In genomic region chr3:152245498-152246175, GRCh38 we compare ENCODE assay signal across 13 cellular contexts. TPM values are rescaled to one million over a fixed set of nuclear protein-coding genes. Genes with fewer than 3 reads are reported as not detected.
A peak's percentile ranks its signal among the peaks of the same experiment; 100 is the strongest.
DNase-seq lines count a peak whose midpoint lies in the region; ATAC-seq and TF ChIP-seq lines count a peak whose summit lies in the region.
"Had no signal": no experiment of that assay in that cellular context is flagged by ENCODE, and none has a peak within 500 bp of the region (broad histone marks: within the 10 kb centered on the region; RNA-seq: fewer than 3 reads in every experiment).

No MANE protein-coding gene starts in this region.

- no TSS peak for BruUV-seq in PC-9 (replicated peaks; lab: Mats Ljungman, UMichigan)

- H3K79me2 ChIP-seq in PC-9 (ENCODE audit: low read depth): no peaks in the 10 kb centered on the region

- peaks cover 39% of the 10 kb centered on the region for H3K4me1 ChIP-seq in CD8-positive, alpha-beta memory T cell (ENCODE audit: insufficient read depth, low read length)
- peaks cover 17% of the 10 kb centered on the region for H3K4me1 ChIP-seq in PC-9 (replicated peaks; ENCODE audit: insufficient read depth)

- H3K36me3 Mint-ChIP-seq in CD8-positive, alpha-beta memory T cell: peaks cover 0 to 19% (median 7%) of the 10 kb centered on the region in 3 donors
- H3K36me3 Mint-ChIP-seq in IgD-negative memory B cell (no peaks in the 10 kb centered on the region), nephron progenitor cell (ENCODE audit: low read depth) (no peaks in the 10 kb centered on the region)
- H3K36me3 Mint-ChIP-seq in activated CD8-positive, alpha-beta T cell treated with anti-CD3 and anti-CD28 coated beads for 36 hours (ENCODE audit: low read depth): peaks cover 9% of the 10 kb centered on the region
- no peaks in the 10 kb centered on the region for H3K36me3 Mint-ChIP-seq in naive thymus-derived CD8-positive, alpha-beta T cell

- H3K36me3 ChIP-seq in CD8-positive, alpha-beta memory T cell (ENCODE audit: insufficient read depth, low read length): no peaks in the 10 kb centered on the region
- no peaks in the 10 kb centered on the region for H3K36me3 ChIP-seq in PC-9 (ENCODE audit: low read depth)
- H3K36me3 ChIP-seq: sigmoid colon had no signal

- no peaks in the 10 kb centered on the region; the same call in 1 of the 2 replicates for H3K9me2 ChIP-seq in PC-9 (ENCODE audit: insufficient read depth)

- POLR2A ChIA-PET in CD8-positive, alpha-beta memory T cell (lab: Charles Lee): interaction anchor here (0.7 to 5.6 kb wide), 5 partner anchors 9 to 72 kb away, joined by 3 to 64 read pairs (median 7); partner anchors contain the start of gene MBNL1
- POLR2A ChIA-PET in activated CD8-positive, alpha-beta T cell treated with anti-CD3 and anti-CD28 coated beads for 36 hours (lab: Charles Lee): interaction anchor here (0.6 to 6.8 kb wide), 8 partner anchors 10 to 79 kb away, joined by 3 to 159 read pairs (median 4); partner anchors contain the start of gene MBNL1
- POLR2A ChIA-PET in naive thymus-derived CD8-positive, alpha-beta T cell (lab: Charles Lee): interaction anchor here (0.8 to 8.9 kb wide), 8 partner anchors 10 to 52 kb away, joined by 3 to 141 read pairs (median 6); partner anchors contain the start of gene MBNL1
- POLR2A ChIA-PET in PC-9 (lab: Charles Lee; ENCODE audit: unreplicated experiment): interaction anchor here (0.7 kb wide), 1 partner anchor 123 kb away, joined by 4 read pairs; no protein-coding TSS in a partner anchor

- peak overlapping the region; percentile 58 to 91 (median 86) for H3K27ac Mint-ChIP-seq in CD8-positive, alpha-beta memory T cell
- H3K27ac Mint-ChIP-seq in IgD-negative memory B cell (peak overlapping the region; percentile 29 to 86 (median 67)), nephron progenitor cell (no peak overlapping the region)
- peak overlapping the region; percentile 97 for H3K27ac Mint-ChIP-seq in activated CD8-positive, alpha-beta T cell treated with anti-CD3 and anti-CD28 coated beads for 36 hours
- peak overlapping the region; percentile 59 to 97 (median 92) for H3K27ac Mint-ChIP-seq in naive thymus-derived CD8-positive, alpha-beta T cell

- no peaks in the 10 kb centered on the region for H4K20me1 ChIP-seq in PC-9 (ENCODE audit: insufficient read depth)

- H3K27me3 ChIP-seq in CD8-positive, alpha-beta memory T cell (ENCODE audit: insufficient read depth, low read length, poor library complexity, severe bottlenecking): no peaks in the 10 kb centered on the region
- no peaks in the 10 kb centered on the region for H3K27me3 ChIP-seq in PC-9 (ENCODE audit: insufficient read depth, low read depth)
- H3K27me3 ChIP-seq: sigmoid colon had no signal

- H3K9me3 Mint-ChIP-seq in CD8-positive, alpha-beta memory T cell: no peaks in the 10 kb centered on the region
- H3K9me3 Mint-ChIP-seq in IgD-negative memory B cell: no peaks in the 10 kb centered on the region
- H3K9me3 Mint-ChIP-seq in activated CD8-positive, alpha-beta T cell treated with anti-CD3 and anti-CD28 coated beads for 36 hours: peaks cover 2% of the 10 kb centered on the region
- H3K9me3 Mint-ChIP-seq in naive thymus-derived CD8-positive, alpha-beta T cell: no peaks in the 10 kb centered on the region
- H3K9me3 Mint-ChIP-seq in nephron progenitor cell: no peaks in the 10 kb centered on the region

- H3K27me3 Mint-ChIP-seq in CD8-positive, alpha-beta memory T cell: no peaks in the 10 kb centered on the region
- H3K27me3 Mint-ChIP-seq in IgD-negative memory B cell (no peaks in the 10 kb centered on the region), nephron progenitor cell (ENCODE audit: low read depth, poor library complexity) (peaks cover 3% of the 10 kb centered on the region)
- H3K27me3 Mint-ChIP-seq in activated CD8-positive, alpha-beta T cell treated with anti-CD3 and anti-CD28 coated beads for 36 hours: no peaks in the 10 kb centered on the region
- no peaks in the 10 kb centered on the region for H3K27me3 Mint-ChIP-seq in naive thymus-derived CD8-positive, alpha-beta T cell

- peaks cover 14% of the 10 kb centered on the region for H3F3A ChIP-seq in PC-9 (ENCODE audit: insufficient read depth, low read depth)

- H3K4me2 ChIP-seq in PC-9: no peak overlapping the region

- H3K4me3 ChIP-seq in CD8-positive, alpha-beta memory T cell (ENCODE audit: low read length): peak overlapping the region; percentile 57
- H3K4me3 ChIP-seq in PC-9: no peak overlapping the region
- H3K4me3 ChIP-seq: mucosa of descending colon, sigmoid colon had no signal

- ATAC-seq in activated CD8-positive, alpha-beta T cell treated with anti-CD3 and anti-CD28 coated beads for 36 hours: peak; percentile 29
- peak; percentile 41 to 47 for ATAC-seq in naive thymus-derived CD8-positive, alpha-beta T cell
- no peak for ATAC-seq in GM21576 (IDR thresholded peaks at IDR 0.05; ENCODE audit: unreplicated experiment)
- no peak for ATAC-seq in HG03457 (IDR thresholded peaks at IDR 0.05; ENCODE audit: unreplicated experiment)
- ATAC-seq: mucosa of descending colon had no signal

- H2AFZ ChIP-seq in PC-9: no peak overlapping the region; the same call in 1 of the 2 replicates

- CTCF ChIA-PET in CD8-positive, alpha-beta memory T cell (lab: Charles Lee): interaction anchor here (1.0 to 2.0 kb wide), 3 partner anchors 8 to 62 kb away, joined by 4 to 9 read pairs (median 4); no protein-coding TSS in a partner anchor
- CTCF ChIA-PET in activated CD8-positive, alpha-beta T cell treated with anti-CD3 and anti-CD28 coated beads for 36 hours (lab: Charles Lee): interaction anchor here (1.2 to 5.5 kb wide), 7 partner anchors 9 to 61 kb away, joined by 3 to 38 read pairs (median 13); partner anchors contain the start of gene MBNL1
- CTCF ChIA-PET in PC-9 (lab: Charles Lee): no interaction called here

- intact Hi-C loops in activated CD8-positive, alpha-beta T cell treated with anti-CD3 and anti-CD28 coated beads for 36 hours (cut with micrococcal nuclease): loop anchor here (2.0 kb wide), 1 partner anchor 23 kb away; the partner anchor contains the start of gene MBNL1
- intact Hi-C loops in PC-9 (cut with micrococcal nuclease; ENCODE audit: unreplicated experiment): no loop called here

- peak overlapping the region; percentile 87 to 97 (median 92) for H3K4me3 Mint-ChIP-seq in CD8-positive, alpha-beta memory T cell
- H3K4me3 Mint-ChIP-seq in IgD-negative memory B cell (peak overlapping the region; percentile 78 to 93 (median 84)), nephron progenitor cell (no peak overlapping the region)
- H3K4me3 Mint-ChIP-seq in activated CD8-positive, alpha-beta T cell treated with anti-CD3 and anti-CD28 coated beads for 36 hours: peak overlapping the region; percentile 78
- peak overlapping the region; percentile 81 to 97 (median 90) for H3K4me3 Mint-ChIP-seq in naive thymus-derived CD8-positive, alpha-beta T cell

- no peak for TF ChIP-seq CTCF in activated CD8-positive, alpha-beta T cell treated with anti-CD3 and anti-CD28 coated beads for 36 hours (IDR thresholded peaks at IDR 0.05)
- TF ChIP-seq CTCF in nephron progenitor cell (IDR thresholded peaks at IDR 0.05): no peak
- TF ChIP-seq CTCF in PC-9 (conservative IDR thresholded peaks at IDR 0.05): no peak

- H3K27ac ChIP-seq in CD8-positive, alpha-beta memory T cell (ENCODE audit: low read depth, low read length): peak overlapping the region; percentile 86
- H3K27ac ChIP-seq in PC-9: no peak overlapping the region

- no peaks in the 10 kb centered on the region for H3K9me3 ChIP-seq in CD8-positive, alpha-beta memory T cell (ENCODE audit: low read length)
- H3K9me3 ChIP-seq in PC-9 (ENCODE audit: insufficient read depth, low read depth): no peaks in the 10 kb centered on the region
- H3K9me3 ChIP-seq: mucosa of descending colon, sigmoid colon had no signal

- no peak for DNase-seq in CD8-positive, alpha-beta memory T cell
- DNase-seq in activated CD8-positive, alpha-beta T cell treated with anti-CD3 and anti-CD28 coated beads for 36 hours: peak; percentile 51
- DNase-seq in naive thymus-derived CD8-positive, alpha-beta T cell: no peak
- DNase-seq in nephron progenitor cell (no peak), PC-9 (no peak)
- DNase-seq: activated CD8-positive, alpha-beta memory T cell treated with anti-CD3 and anti-CD28 coated beads, Interleukin-2, amount 50 U/mL, for 48 hours; mucosa of descending colon; NCI-H1092 treated with DMSO at 0.1 percent for 48 hours; NCI-H748 treated with DMSO at 0.1 percent for 48 hours; sigmoid colon had no signal

- H3K4me1 Mint-ChIP-seq in CD8-positive, alpha-beta memory T cell: peaks cover 36 to 49% (median 45%) of the 10 kb centered on the region in 3 donors
- peaks cover 27 to 45% (median 33%) of the 10 kb centered on the region in 3 donors for H3K4me1 Mint-ChIP-seq in IgD-negative memory B cell
- peaks cover 34% of the 10 kb centered on the region for H3K4me1 Mint-ChIP-seq in activated CD8-positive, alpha-beta T cell treated with anti-CD3 and anti-CD28 coated beads for 36 hours (ENCODE audit: low read depth)
- H3K4me1 Mint-ChIP-seq in naive thymus-derived CD8-positive, alpha-beta T cell: peaks cover 14 to 52% (median 36%) of the 10 kb centered on the region in 4 donors
- no peaks in the 10 kb centered on the region for H3K4me1 Mint-ChIP-seq in nephron progenitor cell

RNA-seq across cellular contexts. Expression of gene MBNL1, which starts 23.1 kb away (rescaled TPM):
- 100 to 1,000 TPM; 386 to 391 TPM for total RNA-seq in CD8-positive, alpha-beta memory T cell
- 303 TPM for polyA plus RNA-seq in CD8-positive, alpha-beta memory T cell
- polyA plus RNA-seq in IgD-negative memory B cell: 200 TPM
- 100 to 1,000 TPM; 341 to 360 TPM for total RNA-seq in activated CD8-positive, alpha-beta T cell treated with anti-CD3 and anti-CD28 coated beads for 36 hours
- total RNA-seq in naive thymus-derived CD8-positive, alpha-beta T cell: 100 to 1,000 TPM; 419 to 423 TPM
- 100 to 1,000 TPM; 298 to 370 (median 331) TPM for polyA plus RNA-seq in naive thymus-derived CD8-positive, alpha-beta T cell
- 122 and 176 TPM in 2 replicates for total RNA-seq in PC-9 (2021)

Comparison
In these comparisons a context has a peak if more than half of its experiments do, and no peak if none do; other contexts are left out.
1. ATAC-seq: peak in activated CD8-positive, alpha-beta T cell treated with anti-CD3 and anti-CD28 coated beads for 36 hours (single experiment) and naive thymus-derived CD8-positive, alpha-beta T cell (2 of 2); none in GM21576 (single experiment) and HG03457 (single experiment).